9 cellular contexts compared by ENCODE assay signal in the genomic region with DNA sequence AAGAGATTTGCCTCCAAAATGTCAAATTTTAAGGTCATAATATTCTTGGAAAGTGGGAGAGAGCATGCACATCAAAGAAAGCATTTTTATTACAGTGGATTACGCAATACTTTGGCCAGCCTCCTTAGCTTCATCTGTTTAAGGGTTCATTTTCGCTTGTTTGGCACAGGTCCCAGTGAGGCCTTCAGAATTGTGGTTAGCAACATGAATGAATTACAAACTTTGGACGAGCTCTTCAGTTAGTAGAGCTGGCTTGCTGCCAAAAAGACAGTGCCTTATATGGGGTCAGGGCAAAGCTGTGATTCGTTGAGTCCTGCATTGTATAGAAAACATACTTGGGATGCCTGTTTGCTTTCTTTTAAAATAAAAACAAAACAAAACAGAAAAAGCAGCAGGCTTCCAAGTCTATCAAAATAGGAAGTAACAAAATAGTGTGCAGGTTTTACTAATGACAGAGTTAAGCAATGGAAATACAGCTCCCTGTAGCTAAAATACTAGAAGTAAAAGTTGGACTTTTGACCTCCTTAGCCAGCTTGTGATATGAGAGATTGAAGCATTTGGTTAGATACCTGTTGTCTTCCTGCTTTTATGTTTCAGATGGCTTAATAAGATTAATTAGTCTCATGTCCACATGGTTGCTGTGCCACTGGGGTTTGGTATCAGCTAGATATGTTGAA.
DNase-seq lines count a peak whose midpoint lies in the region; ATAC-seq, FAIRE-seq and TF ChIP-seq lines count a peak whose summit lies in the region.
"Had no signal": no experiment of that assay in that cellular context is flagged by ENCODE, and none has a peak within 500 bp of the region (broad histone marks: within the 10 kb centered on the region; RNA-seq: fewer than 3 reads in every experiment).

No MANE protein-coding gene starts in this region.

- peak overlapping the region in 2 of 4 donors; percentile 23 to 29 for H3K27ac ChIP-seq in pancreas

- H3K4me1 ChIP-seq in pancreas = peaks cover 8 to 24% (median 18%) of the 10 kb centered on the region in 3 donors

- DNase-seq in DMS53 (lab: John Stamatoyannopoulos, UW) = peak; percentile 98
- peak; percentile 35 for DNase-seq in GM20000 (ENCODE audit: low spot score)
- DNase-seq in HPDE6-E6E7 (ENCODE audit: extremely low spot score) = peak; percentile 46
- DNase-seq in NCI-H526 (lab: John Stamatoyannopoulos, UW) = peak; percentile 67 to 69
- DNase-seq in frontal cortex (ENCODE audit: low spot score in 2 of 2) = peak; percentile 49 to 65
- DNase-seq in pancreas = peak in 5 of 6 donors; percentile 71 to 91 (median 83)

- H3K4me3 Mint-ChIP-seq in activated T-helper 17 cell treated with anti-CD3 and anti-CD28 coated beads, Interleukin-2, amount 50 U/mL, for 72 hours = no peak overlapping the region
- H3K4me3 Mint-ChIP-seq: activated naive CD8-positive, alpha-beta T cell had no signal

- TF ChIP-seq CTCF in GM20000 (IDR thresholded peaks at IDR 0.05; ENCODE audit: extremely low read depth, missing control alignments) = no peak
- TF ChIP-seq CTCF in pancreas (IDR thresholded peaks at IDR 0.05) = no peak

- H3K4me3 ChIP-seq in pancreas = no peak overlapping the region

- H3K27ac Mint-ChIP-seq in activated T-helper 17 cell treated with anti-CD3 and anti-CD28 coated beads, Interleukin-2, amount 50 U/mL, for 72 hours = peak overlapping the region; percentile 21
- H3K27ac Mint-ChIP-seq: activated naive CD8-positive, alpha-beta T cell had no signal

- no peaks in the 10 kb centered on the region for H3K27me3 Mint-ChIP-seq in activated T-helper 17 cell treated with anti-CD3 and anti-CD28 coated beads, Interleukin-2, amount 50 U/mL, for 72 hours
- H3K27me3 Mint-ChIP-seq: activated naive CD8-positive, alpha-beta T cell had no signal

- no peaks in the 10 kb centered on the region for H3K9me3 Mint-ChIP-seq in activated T-helper 17 cell treated with anti-CD3 and anti-CD28 coated beads, Interleukin-2, amount 50 U/mL, for 72 hours

- no peaks in the 10 kb centered on the region for H3K9me3 ChIP-seq in pancreas

- WGBS in pancreas, 2 donors = 5 to 8% methylated on average over 4 of the region's 4 CpGs

- intact Hi-C loops in pancreas (cut with DNase I) = no loop called here

- no peaks in the 10 kb centered on the region for H3K36me3 ChIP-seq in pancreas

- H3K36me3 Mint-ChIP-seq in activated T-helper 17 cell treated with anti-CD3 and anti-CD28 coated beads, Interleukin-2, amount 50 U/mL, for 72 hours (ENCODE audit: low read depth) = peaks cover 54% of the 10 kb centered on the region

- peak; percentile 51 for ATAC-seq in activated T-helper 17 cell treated with anti-CD3 and anti-CD28 coated beads, Interleukin-2, amount 50 U/mL, for 72 hours (replicated peaks)
- ATAC-seq in pancreas = peak; percentile 88 to 94 (median 92)
- no peak for ATAC-seq in HG03280 (IDR thresholded peaks at IDR 0.05; ENCODE audit: unreplicated experiment)

- H3K4me1 Mint-ChIP-seq in activated T-helper 17 cell treated with anti-CD3 and anti-CD28 coated beads, Interleukin-2, amount 50 U/mL, for 72 hours = peaks cover 16% of the 10 kb centered on the region

- FAIRE-seq in frontal cortex (lab: Jason Lieb, UNC) (peak; percentile 75), pancreas (lab: Jason Lieb, UNC) (peak; percentile 98)

- H3K27me3 ChIP-seq in pancreas = no peaks in the 10 kb centered on the region

Comparison
In these comparisons a context has a peak if more than half of its experiments do, and no peak if none do; other contexts are left out.
1. DNase-seq: peak in every context shown above with its lines; median percentile 98 in DMS53; 83 in pancreas; 68 in NCI-H526; 57 in frontal cortex; 46 in HPDE6-E6E7; 35 in GM20000.